8 cellular contexts compared by ENCODE assay signal in the genomic region with DNA sequence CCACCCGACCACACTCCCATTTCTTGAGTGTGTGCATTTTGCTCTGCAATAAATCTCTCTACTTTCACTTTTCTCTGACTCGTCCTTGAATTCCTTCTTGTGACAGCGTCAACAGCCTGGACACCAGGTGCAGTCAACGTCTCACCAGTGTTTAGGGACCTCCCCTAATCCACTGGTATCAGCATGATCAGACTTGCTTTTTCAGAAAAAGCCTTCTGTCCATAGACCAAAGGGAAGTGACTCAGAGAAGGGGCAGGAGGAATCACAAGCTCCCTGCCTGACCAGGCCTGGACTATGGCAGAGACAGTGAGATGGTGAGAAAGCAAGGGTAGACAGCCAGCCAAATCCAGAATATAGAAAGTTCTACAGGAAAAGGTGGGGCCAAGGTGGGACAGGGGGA. TPM values are rescaled to one million over a fixed set of nuclear protein-coding genes. Genes with fewer than 3 reads are reported as not detected.
DNase-seq lines count a peak whose midpoint lies in the region; ATAC-seq and TF ChIP-seq lines count a peak whose summit lies in the region.
"Had no signal": no experiment of that assay in that cellular context is flagged by ENCODE, and none has a peak within 500 bp of the region (broad histone marks: within the 10 kb centered on the region; RNA-seq: fewer than 3 reads in every experiment).

No MANE protein-coding gene starts in this region.

- no peaks in the 10 kb centered on the region for H3K36me3 ChIP-seq in KOPT-K1 (ENCODE audit: insufficient read depth, low read length)

- DNase-seq in EH (ENCODE audit: low read depth) = peak; percentile 32
- peak; percentile 9 for DNase-seq in astrocyte of the spinal cord (ENCODE audit: low read depth, low spot score)
- DNase-seq in omental fat pad (ENCODE audit: low spot score) = no peak
- no peak for DNase-seq in GM20000 (ENCODE audit: low spot score)
- no peak for DNase-seq in hypothalamus (lab: John Stamatoyannopoulos, UW)

- H3K9me3 ChIP-seq in KOPT-K1 (ENCODE audit: insufficient read depth, low read length, poor library complexity, severe bottlenecking) = peaks cover 7% of the 10 kb centered on the region

- in situ Hi-C loops in astrocyte of the spinal cord (cut with HindIII; ENCODE audit: low sequenced_read_pairs) = no loop called here

- H3K4me3 ChIP-seq in astrocyte of the spinal cord (ENCODE audit: low read depth, low read length) = no peak overlapping the region
- H3K4me3 ChIP-seq: GM23338 had no signal

- ATAC-seq in omental fat pad (ENCODE audit: low FRiP score) = peak; percentile 64
- ATAC-seq in GM21723 (IDR thresholded peaks at IDR 0.05; ENCODE audit: unreplicated experiment) = no peak
- ATAC-seq: GM23338 had no signal

- no peak for TF ChIP-seq CTCF in astrocyte of the spinal cord (IDR thresholded peaks at IDR 0.05; ENCODE audit: low read depth, low read length)
- no peak for TF ChIP-seq CTCF in omental fat pad (IDR thresholded peaks at IDR 0.05)
- no peak for TF ChIP-seq CTCF in GM20000 (IDR thresholded peaks at IDR 0.05; ENCODE audit: extremely low read depth, missing control alignments)

- peak overlapping the region; percentile 47 for H3K27ac ChIP-seq in KOPT-K1 (ENCODE audit: low read depth, low read length, poor library complexity, severe bottlenecking)

RNA-seq across cellular contexts. Expression of gene CCR5, which starts 15.5 kb away (rescaled TPM):
- total RNA-seq in omental fat pad = 1 to 10 TPM in 2 of 4 donors, under 1 TPM in 2; 0.16 to 5.2 (median 0.78) TPM
- total RNA-seq: GM23338 had no signal

RNA-seq across cellular contexts. Expression of gene CCRL2, which starts 20.9 kb away (rescaled TPM):
- total RNA-seq in omental fat pad = 10 to 100 TPM in 3 of 4 donors, 1 to 10 TPM in 1; 6.8 to 17.8 (median 12.8) TPM
- total RNA-seq: GM23338 had no signal

RNA-seq across cellular contexts. Expression of gene CCR2, which starts 32.3 kb away (rescaled TPM):
- total RNA-seq in omental fat pad = 1 to 10 TPM; 1.3 to 5.4 (median 4.1) TPM
- total RNA-seq: GM23338 had no signal

Comparison
In these comparisons a context has a peak if more than half of its experiments do, and no peak if none do; other contexts are left out.
1. DNase-seq: peak in EH (single experiment) and astrocyte of the spinal cord (single experiment); none in omental fat pad (single experiment), GM20000 (single experiment) and hypothalamus (0 of 51).